ENCODE assay signal across 17 cellular contexts in the genomic region with DNA sequence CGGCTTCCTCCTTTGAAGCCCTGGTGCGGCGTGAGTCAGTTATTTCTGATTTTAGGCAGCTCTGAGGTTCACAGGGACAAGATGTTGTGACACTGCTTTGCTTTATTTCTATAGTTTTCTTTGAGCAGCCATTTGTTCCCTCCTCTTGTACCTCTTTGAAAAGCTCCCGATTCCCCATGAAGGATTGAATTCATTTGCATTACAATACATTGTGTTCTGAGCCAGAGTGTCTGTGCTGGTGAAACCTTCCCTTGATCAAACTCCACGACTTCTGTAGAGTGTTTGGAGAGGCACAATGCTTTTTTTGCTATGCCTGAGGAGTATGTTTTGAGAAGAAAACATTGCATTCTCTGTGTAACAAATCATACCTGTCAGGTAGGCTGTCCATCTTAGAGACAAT.
A peak's percentile ranks its signal among the peaks of the same experiment; 100 is the strongest.
DNase-seq lines count a peak whose midpoint lies in the region; ATAC-seq and TF ChIP-seq lines count a peak whose summit lies in the region.
"Had no signal": no experiment of that assay in that cellular context is flagged by ENCODE, and none has a peak within 500 bp of the region (broad histone marks: within the 10 kb centered on the region; RNA-seq: fewer than 3 reads in every experiment).

No MANE protein-coding gene starts in this region.

- POLR2A ChIA-PET in WTC11 (lab: Charles Lee): no interaction called here

- H3K27ac ChIP-seq in HUES6 (ENCODE audit: low read depth, low read length) (peak overlapping the region; percentile 55; the same call in 1 of the 2 replicates), iPS-18a (ENCODE audit: low read length) (peak overlapping the region; percentile 15), transverse colon (no peak overlapping the region), body of pancreas (no peak overlapping the region)

- H3K9ac ChIP-seq in HUES6 (ENCODE audit: low read length): no peak overlapping the region
- no peak overlapping the region for H3K9ac ChIP-seq in iPS-18a (ENCODE audit: low read length)
- H3K9ac ChIP-seq: SK-N-SH had no signal

- ATAC-seq in WTC11 (peak; percentile 93), body of pancreas (no peak)
- ATAC-seq: T-cell had no signal

- DNase-seq in WTC11 (ENCODE audit: low spot score): no peak
- peak; percentile 32 for DNase-seq in retina
- DNase-seq in nephron progenitor cell: no peak
- DNase-seq in transverse colon: no peak
- no peak for DNase-seq in body of pancreas
- DNase-seq: CD8-positive, alpha-beta memory T cell; DMS53; EL; KG1; NCI-H187; NCI-H2171 treated with DMSO at 0.1 percent for 48 hours; NCI-H774; SHP77; SK-N-SH; T-cell had no signal

- H3K4me3 ChIP-seq in HUES6 (ENCODE audit: low read depth, low read length): peak overlapping the region; percentile 26
- H3K4me3 ChIP-seq in iPS-18a (ENCODE audit: low read length): peak overlapping the region; percentile 48
- H3K4me3 ChIP-seq in transverse colon: no peak overlapping the region
- no peak overlapping the region for H3K4me3 ChIP-seq in body of pancreas

- H3K36me3 Mint-ChIP-seq in WTC11 (no peaks in the 10 kb centered on the region), nephron progenitor cell (ENCODE audit: low read depth) (no peaks in the 10 kb centered on the region)
- H3K36me3 Mint-ChIP-seq: CD8-positive, alpha-beta memory T cell; T-cell had no signal

- in situ Hi-C loops in transverse colon (cut with MboI; ENCODE audit: low pct_ligation_motif_present in 1 of 4, low pct_unique_long_range_greater_than_20kb in 1 of 4, low sequenced_read_pairs in 3 of 4): no loop called here

- H3K9me3 Mint-ChIP-seq in WTC11: peaks cover 4% of the 10 kb centered on the region
- no peaks in the 10 kb centered on the region for H3K9me3 Mint-ChIP-seq in nephron progenitor cell

- H3K27ac Mint-ChIP-seq in WTC11: peak overlapping the region; percentile 87
- H3K27ac Mint-ChIP-seq in nephron progenitor cell: no peak overlapping the region
- H3K27ac Mint-ChIP-seq: CD8-positive, alpha-beta memory T cell; T-cell had no signal

- no peaks in the 10 kb centered on the region for H3K27me3 ChIP-seq in HUES6 (ENCODE audit: control insufficient read depth, insufficient read depth, low read length)
- H3K27me3 ChIP-seq in iPS-18a (ENCODE audit: control insufficient read depth, insufficient read depth, low read length): no peaks in the 10 kb centered on the region
- no peaks in the 10 kb centered on the region for H3K27me3 ChIP-seq in transverse colon
- H3K27me3 ChIP-seq in body of pancreas: no peaks in the 10 kb centered on the region

- intact Hi-C loops in transverse colon (cut with DNase I; ENCODE audit: low total_unique reads) (no loop called here), body of pancreas (cut with DNase I) (no loop called here)

- CTCF ChIA-PET in WTC11 (lab: Charles Lee): interaction anchor here (0.6 to 2.0 kb wide), 8 partner anchors 125 to 851 kb away, joined by 3 to 6 read pairs (median 4); no protein-coding TSS in a partner anchor

- H3K4me1 Mint-ChIP-seq in WTC11 (peaks cover 21% of the 10 kb centered on the region), nephron progenitor cell (peaks cover 12% of the 10 kb centered on the region)
- H3K4me1 Mint-ChIP-seq: CD8-positive, alpha-beta memory T cell; T-cell had no signal

- H3K4me1 ChIP-seq in HUES6 (ENCODE audit: control insufficient read depth, insufficient read depth, low read length): peaks cover 15% of the 10 kb centered on the region
- peaks cover 18% of the 10 kb centered on the region for H3K4me1 ChIP-seq in iPS-18a (ENCODE audit: control insufficient read depth, low read depth, low read length)
- H3K4me1 ChIP-seq in transverse colon: no peaks in the 10 kb centered on the region
- no peaks in the 10 kb centered on the region for H3K4me1 ChIP-seq in body of pancreas

- TF ChIP-seq CTCF in WTC11 (IDR thresholded peaks at IDR 0.05) (no peak), nephron progenitor cell (IDR thresholded peaks at IDR 0.05) (no peak), transverse colon (IDR thresholded peaks at IDR 0.05) (no peak), body of pancreas (IDR thresholded peaks at IDR 0.05) (no peak)

- 28 to 63% methylated on average over 4 to 5 of the region's 5 CpGs for WGBS in transverse colon (ENCODE audit: low coverage in 1 of 2), 2 donors
- 47 to 63% methylated on average over 5 of the region's 5 CpGs for WGBS in body of pancreas, 2 donors

- H3K9me3 ChIP-seq in HUES6 (ENCODE audit: control insufficient read depth, insufficient read depth, low read depth, low read length) (no peaks in the 10 kb centered on the region), iPS-18a (ENCODE audit: control insufficient read depth, low read depth, low read length) (no peaks in the 10 kb centered on the region), transverse colon (no peaks in the 10 kb centered on the region), body of pancreas (no peaks in the 10 kb centered on the region)
- H3K9me3 ChIP-seq: SK-N-SH had no signal

- H3K36me3 ChIP-seq in HUES6 (ENCODE audit: control insufficient read depth, insufficient read depth, low read length) (no peaks in the 10 kb centered on the region), iPS-18a (ENCODE audit: control insufficient read depth, low read depth, low read length) (no peaks in the 10 kb centered on the region), transverse colon (no peaks in the 10 kb centered on the region), body of pancreas (replicated peaks in 1 of 2; ENCODE audit: insufficient read depth in 1 of 2, low read depth in 2 of 2) (no peaks in the 10 kb centered on the region)

- H3K4me3 Mint-ChIP-seq in WTC11: peak overlapping the region; percentile 43
- H3K4me3 Mint-ChIP-seq in nephron progenitor cell: no peak overlapping the region
- H3K4me3 Mint-ChIP-seq: CD8-positive, alpha-beta memory T cell; T-cell had no signal

- H3K27me3 Mint-ChIP-seq in WTC11 (ENCODE audit: low read depth) (no peaks in the 10 kb centered on the region), nephron progenitor cell (ENCODE audit: low read depth, poor library complexity) (no peaks in the 10 kb centered on the region)
- H3K27me3 Mint-ChIP-seq: T-cell had no signal

- no peak for TF ChIP-seq EP300 in transverse colon (IDR thresholded peaks at IDR 0.05; ENCODE audit: low read depth)

- TF ChIP-seq POLR2A in transverse colon (IDR thresholded peaks at IDR 0.05): no peak
- no peak for TF ChIP-seq POLR2A in body of pancreas (IDR thresholded peaks at IDR 0.05)

TF ChIP-seq in WTC11, 78 proteins besides CTCF, POLR2A, EP300 and RAD21:
- TF ChIP-seq RORB (CRISPR knock-in tag; IDR thresholded peaks at IDR 0.05) (no peak), ZBTB21 (CRISPR knock-in tag; IDR thresholded peaks at IDR 0.05; ENCODE audit: borderline replicate concordance) (no peak)

Comparison
In these comparisons a context has a peak if more than half of its experiments do, and no peak if none do; other contexts are left out.
1. H3K27ac ChIP-seq: peak in HUES6 (single experiment) and iPS-18a (single experiment); none in transverse colon (0 of 4) and body of pancreas (0 of 4).
2. H3K4me3 ChIP-seq: peak in HUES6 (single experiment) and iPS-18a (single experiment); none in transverse colon (0 of 4) and body of pancreas (0 of 2).